ENCODE assay signal across 2 cellular contexts in genomic region chr6:67292169-67292568, GRCh38.
TF ChIP-seq lines count a peak whose summit lies in the region.

No MANE protein-coding gene starts in this region.

TF ChIP-seq in GM23338, 12 proteins besides CTCF, POLR2A, EP300 and RAD21:
- TF ChIP-seq POLR2AphosphoS5 (IDR thresholded peaks at IDR 0.05; ENCODE audit: low read depth) (no peak), NANOG (IDR thresholded peaks at IDR 0.05; ENCODE audit: borderline replicate concordance) (no peak), EZH2phosphoT487 (IDR thresholded peaks at IDR 0.05; ENCODE audit: unreplicated experiment) (no peak), ZNF331 (CRISPR knock-in tag; IDR thresholded peaks at IDR 0.05; ENCODE audit: low read depth) (no peak), ZNF462 (CRISPR knock-in tag; IDR thresholded peaks at IDR 0.05) (no peak), ETS1 (IDR thresholded peaks at IDR 0.05) (no peak), ZNF114 (CRISPR knock-in tag; IDR thresholded peaks at IDR 0.05) (no peak), STAT1 (IDR thresholded peaks at IDR 0.05; ENCODE audit: unreplicated experiment) (no peak), REST (IDR thresholded peaks at IDR 0.05; ENCODE audit: unreplicated experiment) (no peak), EZH2 (IDR thresholded peaks at IDR 0.05; ENCODE audit: low read depth, unreplicated experiment) (no peak), JUNB (IDR thresholded peaks at IDR 0.05; ENCODE audit: unreplicated experiment) (no peak), CREB1 (CRISPR knock-in tag; IDR thresholded peaks at IDR 0.05; ENCODE audit: low read depth) (no peak)
TF ChIP-seq in GM23338: peak in this region for 0.

TF ChIP-seq in H1, 55 proteins besides CTCF, POLR2A, EP300 and RAD21:
- TF ChIP-seq TAF7 (optimal IDR thresholded peaks at IDR 0.05; ENCODE audit: borderline replicate concordance, low read depth, low read length) (no peak), SP1 (IDR thresholded peaks at IDR 0.05; ENCODE audit: low read depth, low read length) (no peak), SIRT6 (IDR thresholded peaks at IDR 0.05; ENCODE audit: low read length) (no peak), MAX (IDR thresholded peaks at IDR 0.05) (no peak), YY1 (IDR thresholded peaks at IDR 0.05; ENCODE audit: low read depth, low read length) (no peak), RFX5 (IDR thresholded peaks at IDR 0.05; ENCODE audit: borderline replicate concordance, low read depth, low read length) (no peak), SAP30 (IDR thresholded peaks at IDR 0.05; ENCODE audit: insufficient read depth, insufficient replicate concordance, low read length) (no peak), JUND (IDR thresholded peaks at IDR 0.05; ENCODE audit: low read length) (no peak), CEBPB (IDR thresholded peaks at IDR 0.05; ENCODE audit: low read depth, low read length) (no peak), TEAD4 (IDR thresholded peaks at IDR 0.05; ENCODE audit: low read depth, low read length) (no peak), SRF (IDR thresholded peaks at IDR 0.05; ENCODE audit: low read depth, low read length) (no peak), CBX5 (IDR thresholded peaks at IDR 0.05; ENCODE audit: low read depth, low read length) (no peak)
